23 cellular contexts compared by ENCODE assay signal in the genomic region with DNA sequence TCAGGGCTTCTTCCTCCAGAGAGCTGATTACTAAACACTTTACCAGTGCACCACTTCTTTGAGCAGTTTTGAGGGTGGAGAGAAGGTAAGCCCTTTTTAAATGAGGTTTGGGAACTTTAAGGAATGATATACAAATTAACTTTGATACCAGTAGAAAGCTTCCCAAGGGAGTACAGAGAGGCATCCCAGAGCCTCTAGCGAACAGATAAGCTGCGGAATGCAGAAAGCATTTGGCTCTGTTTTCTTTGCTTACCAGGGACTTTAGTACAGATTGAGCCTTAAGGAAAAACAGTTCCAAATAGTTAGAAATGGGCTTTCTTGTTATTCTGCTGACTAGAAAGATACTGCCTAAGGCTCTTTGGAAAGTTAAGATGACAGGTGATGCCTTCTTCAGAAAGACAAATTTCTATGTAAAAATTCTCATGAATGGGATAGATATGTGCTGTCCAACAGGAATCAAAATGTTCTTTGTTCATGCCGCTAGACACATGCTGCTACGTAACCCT.
A peak's percentile ranks its signal among the peaks of the same experiment; 100 is the strongest.
DNase-seq lines count a peak whose midpoint lies in the region; ATAC-seq and TF ChIP-seq lines count a peak whose summit lies in the region.
"Had no signal": no experiment of that assay in that cellular context is flagged by ENCODE, and none has a peak within 500 bp of the region (broad histone marks: within the 10 kb centered on the region; RNA-seq: fewer than 3 reads in every experiment).

No MANE protein-coding gene starts in this region.

- 72 to 91% methylated on average over 2 of the region's 4 CpGs for WGBS in mesodermal cell (ENCODE audit: insufficient coverage in 2 of 2), 2 experiments

- H3K4me3 ChIP-seq in BLaER1 treated with 17β-estradiol and CSF1 and Interleukin-3, amounts not matched to agents 10 nM and 100 nM = no peak overlapping the region
- no peak overlapping the region for H3K4me3 ChIP-seq in brain microvascular endothelial cell (ENCODE audit: low read depth, low read length)
- H3K4me3 ChIP-seq in mesodermal cell (ENCODE audit: extremely low read depth, insufficient read depth, low read length, poor library complexity, severe bottlenecking) = no peak overlapping the region
- H3K4me3 ChIP-seq: GM23338, HAP-1, PC-9 had no signal

- H3K4me3 Mint-ChIP-seq in activated naive CD4-positive, alpha-beta T cell treated with anti-CD3 and anti-CD28 coated beads, Interleukin-2, amount 50 U/mL, for 24 hours = no peak overlapping the region
- no peak overlapping the region for H3K4me3 Mint-ChIP-seq in activated naive CD4-positive, alpha-beta T cell treated with anti-CD3 and anti-CD28 coated beads, Interleukin-2, amount 10 ng/mL, durations not matched to agents 7 days and 5 days
- H3K4me3 Mint-ChIP-seq: GM23338 had no signal

- H3K27me3 ChIP-seq in BLaER1 treated with 17β-estradiol and CSF1 and Interleukin-3, amounts not matched to agents 10 nM and 100 nM = no peaks in the 10 kb centered on the region
- no peaks in the 10 kb centered on the region for H3K27me3 ChIP-seq in brain microvascular endothelial cell (replicated peaks)

- peak overlapping the region in 10 of 11 experiments; percentile 24 to 88 (median 52); a peak in 18 of 22 replicates for H3K4me2 ChIP-seq in BLaER1 treated with 17β-estradiol and CSF1 and Interleukin-3, amounts not matched to agents 10 nM and 100 nM
- H3K4me2 ChIP-seq: GM23338, PC-9 had no signal

- no peaks in the 10 kb centered on the region for H3K27me3 Mint-ChIP-seq in activated naive CD4-positive, alpha-beta T cell treated with anti-CD3 and anti-CD28 coated beads, Interleukin-2, amount 50 U/mL, for 24 hours
- no peaks in the 10 kb centered on the region for H3K27me3 Mint-ChIP-seq in activated naive CD4-positive, alpha-beta T cell treated with anti-CD3 and anti-CD28 coated beads, Interleukin-2, amount 10 ng/mL, durations not matched to agents 7 days and 5 days

- no peaks in the 10 kb centered on the region for H3K36me3 Mint-ChIP-seq in activated naive CD4-positive, alpha-beta T cell treated with anti-CD3 and anti-CD28 coated beads, Interleukin-2, amount 50 U/mL, for 24 hours
- H3K36me3 Mint-ChIP-seq in activated naive CD4-positive, alpha-beta T cell treated with anti-CD3 and anti-CD28 coated beads, Interleukin-2, amount 10 ng/mL, durations not matched to agents 7 days and 5 days = peaks cover 9% of the 10 kb centered on the region

- H3K4me1 Mint-ChIP-seq in activated naive CD4-positive, alpha-beta T cell treated with anti-CD3 and anti-CD28 coated beads, Interleukin-2, amount 50 U/mL, for 24 hours = peaks cover 46% of the 10 kb centered on the region
- peaks cover 42% of the 10 kb centered on the region for H3K4me1 Mint-ChIP-seq in activated naive CD4-positive, alpha-beta T cell treated with anti-CD3 and anti-CD28 coated beads, Interleukin-2, amount 10 ng/mL, durations not matched to agents 7 days and 5 days
- H3K4me1 Mint-ChIP-seq: GM23338 had no signal

- no peaks in the 10 kb centered on the region for H4K20me1 ChIP-seq in BLaER1 treated with 17β-estradiol and CSF1 and Interleukin-3, amounts not matched to agents 10 nM and 100 nM

- H3K9me3 ChIP-seq in BLaER1 treated with 17β-estradiol and CSF1 and Interleukin-3, amounts not matched to agents 10 nM and 100 nM (replicated peaks in 1 of 11) = peaks cover 8 to 39% (median 30%) of the 10 kb centered on the region in 11 experiments
- peaks cover 12% of the 10 kb centered on the region for H3K9me3 ChIP-seq in mesodermal cell (ENCODE audit: control insufficient read depth, low read length)
- H3K9me3 ChIP-seq: HAP-1 had no signal

- peaks cover 0 to 7% (median 0%) of the 10 kb centered on the region in 11 experiments; a peak in 3 of 22 replicates for H3K36me3 ChIP-seq in BLaER1 treated with 17β-estradiol and CSF1 and Interleukin-3, amounts not matched to agents 10 nM and 100 nM
- H3K36me3 ChIP-seq in brain microvascular endothelial cell (replicated peaks) (no peaks in the 10 kb centered on the region), mesodermal cell (ENCODE audit: control insufficient read depth, insufficient read depth, low read length) (no peaks in the 10 kb centered on the region)
- H3K36me3 ChIP-seq: HAP-1 had no signal

- H3K9ac ChIP-seq in BLaER1 treated with 17β-estradiol and CSF1 and Interleukin-3, amounts not matched to agents 10 nM and 100 nM = peak overlapping the region in 2 of 11 experiments; percentile 2 to 27; a peak in 4 of 22 replicates

- CTCF ChIA-PET in activated naive CD4-positive, alpha-beta T cell treated with anti-CD3 and anti-CD28 coated beads, Interleukin-2, amount 10 ng/mL, durations not matched to agents 7 days and 5 days (lab: Charles Lee) = no interaction called here

- H3K27ac Mint-ChIP-seq in activated naive CD4-positive, alpha-beta T cell treated with anti-CD3 and anti-CD28 coated beads, Interleukin-2, amount 50 U/mL, for 24 hours = peak overlapping the region; percentile 55
- no peak overlapping the region for H3K27ac Mint-ChIP-seq in activated naive CD4-positive, alpha-beta T cell treated with anti-CD3 and anti-CD28 coated beads, Interleukin-2, amount 10 ng/mL, durations not matched to agents 7 days and 5 days
- H3K27ac Mint-ChIP-seq: GM23338 had no signal

- H3K27ac ChIP-seq in BLaER1 treated with 17β-estradiol and CSF1 and Interleukin-3, amounts not matched to agents 10 nM and 100 nM = peak overlapping the region in 9 of 11 experiments; percentile 2 to 99 (median 95); a peak in 17 of 22 replicates
- H3K27ac ChIP-seq in brain microvascular endothelial cell (no peak overlapping the region), mesodermal cell (ENCODE audit: low read depth, low read length, severe bottlenecking) (peak overlapping the region; percentile 39)
- H3K27ac ChIP-seq: PC-9 had no signal

- peaks cover 35 to 67% (median 57%) of the 10 kb centered on the region in 10 experiments for H3K4me1 ChIP-seq in BLaER1 treated with 17β-estradiol and CSF1 and Interleukin-3, amounts not matched to agents 10 nM and 100 nM
- no peaks in the 10 kb centered on the region for H3K4me1 ChIP-seq in mesodermal cell (ENCODE audit: control insufficient read depth, insufficient read depth, low read length, poor library complexity, severe bottlenecking)

- in situ Hi-C loops in brain microvascular endothelial cell (cut with HindIII; ENCODE audit: low pct_ligation_motif_present, low sequenced_read_pairs) = no loop called here

- ATAC-seq in GM21619 (IDR thresholded peaks at IDR 0.05; ENCODE audit: unreplicated experiment) (no peak), GM18867 (IDR thresholded peaks at IDR 0.05; ENCODE audit: unreplicated experiment) (no peak)
- ATAC-seq: GM23338 had no signal

- no peak for DNase-seq in activated naive CD4-positive, alpha-beta T cell treated with anti-CD3 and anti-CD28 coated beads, Interleukin-2, amount 10 ng/mL, durations not matched to agents 7 days and 5 days
- peak; percentile 37 for DNase-seq in brain microvascular endothelial cell
- no peak for DNase-seq in NCI-H524 (lab: John Stamatoyannopoulos, UW)
- DNase-seq: 8988T, DND-41, KBM-7, MM.1S, NCI-H1048, NCI-H1417 treated with DMSO at 0.1 percent for 48 hours, NCI-H187 treated with DMSO at 0.1 percent for 48 hours, NCI-H2107, NCI-H446 treated with DMSO at 0.1 percent for 48 hours, NCI-H748 treated with DMSO at 0.1 percent for 48 hours, PC-9, RPMI8226, SIG-M5 had no signal

- no peaks in the 10 kb centered on the region for H3K9me3 Mint-ChIP-seq in activated naive CD4-positive, alpha-beta T cell treated with anti-CD3 and anti-CD28 coated beads, Interleukin-2, amount 50 U/mL, for 24 hours
- H3K9me3 Mint-ChIP-seq in activated naive CD4-positive, alpha-beta T cell treated with anti-CD3 and anti-CD28 coated beads, Interleukin-2, amount 10 ng/mL, durations not matched to agents 7 days and 5 days = peaks cover 6% of the 10 kb centered on the region

- no peak for TF ChIP-seq CTCF in brain microvascular endothelial cell (IDR thresholded peaks at IDR 0.05; ENCODE audit: low read depth, low read length, missing control alignments)
